Comparison of ENCODE assay signal across 9 cellular contexts in genomic region chr18:54388203-54389142, GRCh38. TPM values are rescaled to one million over a fixed set of nuclear protein-coding genes. Genes with fewer than 3 reads are reported as not detected.
A peak's percentile ranks its signal among the peaks of the same experiment; 100 is the strongest.
DNase-seq lines count a peak whose midpoint lies in the region; ATAC-seq and TF ChIP-seq lines count a peak whose summit lies in the region.
"Had no signal": no experiment of that assay in that cellular context is flagged by ENCODE, and none has a peak within 500 bp of the region (broad histone marks: within the 10 kb centered on the region; RNA-seq: fewer than 3 reads in every experiment).

No MANE protein-coding gene starts in this region.

- TF ChIP-seq CTCF in HEK293 (tag by site-specific recombination; IDR thresholded peaks at IDR 0.05) (no peak), kidney epithelial cell (IDR thresholded peaks at IDR 0.05; ENCODE audit: insufficient read depth, low read length, poor library complexity, severe bottlenecking) (no peak)

- no peak overlapping the region for H3K27ac ChIP-seq in HEK293 (ENCODE audit: extremely low read depth, low read depth, low read length)

- H3K27me3 Mint-ChIP-seq in activated T-cell treated with anti-CD3 and anti-CD28 coated beads, Interleukin-2, amount 50 U/mL, for 72 hours (ENCODE audit: low read depth): peaks cover 15% of the 10 kb centered on the region

- peak overlapping the region; percentile 10 to 51 for H3K4me3 Mint-ChIP-seq in activated T-cell treated with anti-CD3 and anti-CD28 coated beads, Interleukin-2, amount 50 U/mL, for 72 hours

- peak; percentile 90 to 97 for ATAC-seq in activated T-cell treated with anti-CD3 and anti-CD28 coated beads, Interleukin-2, amount 50 U/mL, for 72 hours (replicated peaks in 1 of 2)

- H3K9me3 Mint-ChIP-seq in activated T-cell treated with anti-CD3 and anti-CD28 coated beads, Interleukin-2, amount 50 U/mL, for 72 hours: no peaks in the 10 kb centered on the region

- no peaks in the 10 kb centered on the region for H3K27me3 ChIP-seq in kidney epithelial cell (ENCODE audit: control insufficient read depth, insufficient read depth, low read length)

- H3K9me3 ChIP-seq in HEK293 (ENCODE audit: control insufficient read depth, insufficient read depth, low read depth, low read length): no peaks in the 10 kb centered on the region
- H3K9me3 ChIP-seq: HAP-1 had no signal

- CTCF ChIA-PET in HEK293 (lab: Yijun Ruan, JAX): interaction anchor here (1.4 kb wide), 1 partner anchor 10 kb away, joined by 3 read pairs; no protein-coding TSS in a partner anchor

- no peaks in the 10 kb centered on the region for H3K4me1 ChIP-seq in HEK293 (ENCODE audit: control insufficient read depth, insufficient read depth, low read length)

- POLR2A ChIA-PET in HEK293 (lab: Yijun Ruan, JAX): interaction anchor here (1.1 kb wide), 1 partner anchor 31 kb away, joined by 5 read pairs; the partner anchor contains the start of genes C18orf54 and STARD6

- H3K27ac Mint-ChIP-seq in activated T-cell treated with anti-CD3 and anti-CD28 coated beads, Interleukin-2, amount 50 U/mL, for 72 hours: no peak overlapping the region

- H3K4me3 ChIP-seq in HEK293 (ENCODE audit: low read depth, low read length) (no peak overlapping the region), kidney epithelial cell (ENCODE audit: low read depth, low read length) (no peak overlapping the region)
- H3K4me3 ChIP-seq: HAP-1 had no signal

- no peaks in the 10 kb centered on the region for H3K36me3 Mint-ChIP-seq in activated T-cell treated with anti-CD3 and anti-CD28 coated beads, Interleukin-2, amount 50 U/mL, for 72 hours (ENCODE audit: insufficient read depth in 2 of 2)

- peaks cover 40% of the 10 kb centered on the region for H3K4me1 Mint-ChIP-seq in activated T-cell treated with anti-CD3 and anti-CD28 coated beads, Interleukin-2, amount 50 U/mL, for 72 hours (ENCODE audit: low read depth)

- H3K36me3 ChIP-seq in HEK293 (ENCODE audit: control insufficient read depth in 2 of 2, insufficient read depth in 1 of 2, low read length in 2 of 2): no peaks in the 10 kb centered on the region
- H3K36me3 ChIP-seq in kidney epithelial cell (ENCODE audit: control insufficient read depth, insufficient read depth, low read length): no peaks in the 10 kb centered on the region
- H3K36me3 ChIP-seq: HAP-1 had no signal

- peak; percentile 3 to 23 (median 16) for DNase-seq in stimulated activated CD4-positive, alpha-beta T cell treated with anti-CD3 and anti-CD28 coated beads, Interleukin-12 subunit alpha, Interleukin-12 subunit beta, amount 100 ng/mL, for 48 hours (ENCODE audit: low read depth in 2 of 3, low spot score in 1 of 3)
- no peak for DNase-seq in stimulated activated CD4-positive, alpha-beta T cell treated with anti-CD3 and anti-CD28 coated beads, Interleukin-4, amount 100 ng/mL, for 4 hours
- DNase-seq in KG1 (lab: John Stamatoyannopoulos, UW): peak; percentile 76
- peak; percentile 48 to 74 for DNase-seq in activated T-cell treated with anti-CD3 and anti-CD28 coated beads, Interleukin-2, amount 50 U/mL, for 72 hours
- DNase-seq in kidney epithelial cell (ENCODE audit: low read depth): peak; percentile 88
- DNase-seq in NCI-H1105 (lab: John Stamatoyannopoulos, UW): no peak
- DNase-seq in CD1c-positive myeloid dendritic cell (ENCODE audit: extremely low spot score): no peak

TF ChIP-seq in HEK293, 187 proteins besides CTCF, POLR2A, EP300 and RAD21:
- 0 out of 2 replicates have a peak, but pooled peaks have one; percentile 11 for TF ChIP-seq ZXDB (tag by site-specific recombination; IDR thresholded peaks at IDR 0.05)
- no peak for TF ChIP-seq HOXD13 (CRISPR knock-in tag; IDR thresholded peaks at IDR 0.05; ENCODE audit: borderline replicate concordance)
- no peak for TF ChIP-seq ZBTB49 (tag by site-specific recombination; IDR thresholded peaks at IDR 0.05; ENCODE audit: low read depth)
- no peak for TF ChIP-seq ZNF623 (tag by site-specific recombination; IDR thresholded peaks at IDR 0.05)
- peak; percentile 34; the same call in 1 of the 2 replicates for TF ChIP-seq ZEB2 (tag by site-specific recombination; IDR thresholded peaks at IDR 0.05)
- TF ChIP-seq ZNF548 (tag by site-specific recombination; IDR thresholded peaks at IDR 0.05): no peak
- TF ChIP-seq PRDM1 (tag by site-specific recombination; IDR thresholded peaks at IDR 0.05): peak; percentile 72
- TF ChIP-seq ZNF362 (tag by site-specific recombination; IDR thresholded peaks at IDR 0.05): no peak
- 0 out of 2 replicates have a peak, but pooled peaks have one; percentile 17 for TF ChIP-seq ZNF335 (tag by site-specific recombination; conservative IDR thresholded peaks at IDR 0.05)
- no peak for TF ChIP-seq HOXA7 (CRISPR knock-in tag; IDR thresholded peaks at IDR 0.05; ENCODE audit: borderline replicate concordance)
- TF ChIP-seq ZNF600 (tag by site-specific recombination; IDR thresholded peaks at IDR 0.05): peak; percentile 38; the same call in 1 of the 2 replicates
- peak; percentile 88 for TF ChIP-seq KLF17 (tag by site-specific recombination; IDR thresholded peaks at IDR 0.05)
- 0 out of 2 replicates have a peak, but pooled peaks have one; percentile 21 for TF ChIP-seq ZFHX2 (tag by site-specific recombination; conservative IDR thresholded peaks at IDR 0.05)

RNA-seq across cellular contexts. Expression of gene C18orf54, which starts 30.8 kb away (rescaled TPM):
- total RNA-seq in activated T-cell treated with anti-CD3 and anti-CD28 coated beads, Interleukin-2, amount 50 U/mL, for 72 hours: 10 to 100 TPM; 10.8 to 12.7 TPM
- 3.4 and 4.4 TPM in 2 replicates for total RNA-seq in kidney epithelial cell

RNA-seq across cellular contexts. Expression of gene STARD6, which starts 30.8 kb away (rescaled TPM):
- under 1 TPM in 1 of 2 donors, not detected in 1; 0.23 TPM for total RNA-seq in activated T-cell treated with anti-CD3 and anti-CD28 coated beads, Interleukin-2, amount 50 U/mL, for 72 hours
- total RNA-seq in kidney epithelial cell: not detected in 2 replicates

Comparison
In these comparisons a context has a peak if more than half of its experiments do, and no peak if none do; other contexts are left out.
1. DNase-seq: peak in stimulated activated CD4-positive, alpha-beta T cell treated with anti-CD3 and anti-CD28 coated beads, Interleukin-12 subunit alpha, Interleukin-12 subunit beta, amount 100 ng/mL, for 48 hours (3 of 3), KG1 (single experiment), activated T-cell treated with anti-CD3 and anti-CD28 coated beads, Interleukin-2, amount 50 U/mL, for 72 hours (2 of 2) and kidney epithelial cell (single experiment); none in stimulated activated CD4-positive, alpha-beta T cell treated with anti-CD3 and anti-CD28 coated beads, Interleukin-4, amount 100 ng/mL, for 4 hours (0 of 2), NCI-H1105 (single experiment) and CD1c-positive myeloid dendritic cell (single experiment).